In genomic region chr12:113239288-113239771, GRCh38 we compare ENCODE assay signal across 1 cellular context.
TF ChIP-seq lines count a peak whose summit lies in the region.

No MANE protein-coding gene starts in this region.

TF ChIP-seq in H1, 55 proteins besides CTCF, POLR2A, EP300 and RAD21:
- TF ChIP-seq BCL11A (IDR thresholded peaks at IDR 0.05; ENCODE audit: low read depth in 2 of 2, low read length in 2 of 2) (no peak), SP1 (IDR thresholded peaks at IDR 0.05; ENCODE audit: low read depth, low read length) (no peak), RXRA (IDR thresholded peaks at IDR 0.05; ENCODE audit: insufficient read depth, low read depth, low read length) (no peak), NRF1 (IDR thresholded peaks at IDR 0.05; ENCODE audit: low read depth, low read length) (no peak), MAX (IDR thresholded peaks at IDR 0.05) (no peak), KDM4A (IDR thresholded peaks at IDR 0.05; ENCODE audit: low read depth, low read length, severe bottlenecking) (no peak), CBX8 (IDR thresholded peaks at IDR 0.05; ENCODE audit: borderline replicate concordance, low read depth, low read length) (no peak)
- TF ChIP-seq, protein P1, sequence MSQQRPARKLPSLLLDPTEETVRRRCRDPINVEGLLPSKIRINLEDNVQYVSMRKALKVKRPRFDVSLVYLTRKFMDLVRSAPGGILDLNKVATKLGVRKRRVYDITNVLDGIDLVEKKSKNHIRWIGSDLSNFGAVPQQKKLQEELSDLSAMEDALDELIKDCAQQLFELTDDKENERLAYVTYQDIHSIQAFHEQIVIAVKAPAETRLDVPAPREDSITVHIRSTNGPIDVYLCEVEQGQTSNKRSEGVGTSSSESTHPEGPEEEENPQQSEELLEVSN (IDR thresholded peaks at IDR 0.05), result no peak
